In the genomic region with DNA sequence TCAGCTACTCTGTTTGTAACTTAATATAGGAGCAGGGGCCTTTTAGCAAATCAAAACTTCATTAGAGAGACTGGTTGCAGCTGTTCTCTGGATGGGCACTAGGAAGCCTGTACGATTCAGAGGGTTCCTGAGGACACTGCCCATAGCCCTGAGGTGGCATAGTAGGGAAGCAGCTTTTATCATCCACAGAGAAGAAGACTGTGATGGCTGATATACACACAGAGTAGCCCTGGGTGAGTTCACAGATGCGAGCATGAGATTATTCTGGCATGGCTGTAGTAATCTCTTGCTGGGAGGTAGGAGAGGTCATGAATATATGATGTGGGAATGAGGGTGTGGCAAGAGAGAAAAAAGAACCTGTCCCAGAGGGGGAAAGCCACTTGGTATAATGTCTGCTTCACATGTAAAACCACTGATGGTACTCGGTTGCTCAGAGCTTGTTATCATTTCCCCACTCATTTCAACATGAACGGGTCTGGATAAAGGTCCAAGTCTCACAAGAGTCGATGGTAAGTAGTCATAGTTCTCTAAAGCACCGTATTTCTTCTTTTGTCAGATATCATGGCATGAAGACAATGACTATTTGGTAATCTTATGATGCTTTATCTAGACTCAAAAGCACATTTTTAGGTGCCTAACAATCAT, we compare ENCODE assay signal across 12 cellular contexts. TPM values are rescaled to one million over a fixed set of nuclear protein-coding genes. Genes with fewer than 3 reads are reported as not detected.
DNase-seq lines count a peak whose midpoint lies in the region; ATAC-seq and TF ChIP-seq lines count a peak whose summit lies in the region.
"Had no signal": no experiment of that assay in that cellular context is flagged by ENCODE, and none has a peak within 500 bp of the region (broad histone marks: within the 10 kb centered on the region; RNA-seq: fewer than 3 reads in every experiment).

No MANE protein-coding gene starts in this region.

- H3K4me3 ChIP-seq in left lung (no peak overlapping the region), MM.1S (ENCODE audit: low read length) (no peak overlapping the region)
- H3K4me3 ChIP-seq: A549, cardiac muscle cell, prostate gland had no signal

- H3K27ac ChIP-seq in left lung (no peak overlapping the region), MM.1S (ENCODE audit: low read length) (no peak overlapping the region)
- H3K27ac ChIP-seq: A549, prostate gland had no signal

- H3K36me3 ChIP-seq in left lung, result peaks cover 0 to 11% of the 10 kb centered on the region in 2 donors
- no peaks in the 10 kb centered on the region for H3K36me3 ChIP-seq in MM.1S (replicated peaks; ENCODE audit: insufficient read depth, low read length)
- H3K36me3 ChIP-seq: cardiac muscle cell, prostate gland had no signal

- no peaks in the 10 kb centered on the region for H4K20me1 ChIP-seq in MM.1S (ENCODE audit: insufficient read depth, low read length)

- H3F3A ChIP-seq in MM.1S (ENCODE audit: insufficient read depth, low read length), result no peaks in the 10 kb centered on the region

- DNase-seq in NCI-H2227 (lab: John Stamatoyannopoulos, UW; ENCODE audit: unreplicated experiment) (peak; percentile 15), NCI-H2227 treated with DMSO at 0.1 percent for 48 hours (lab: John Stamatoyannopoulos, UW) (no peak), amniotic epithelial cell (ENCODE audit: low read depth) (peak; percentile 79), left kidney (ENCODE audit: low read depth, low spot score) (peak; percentile 61), left lung (no peak), MM.1S (no peak)
- no peak for DNase-seq in stimulated activated effector memory CD8-positive, alpha-beta T cell treated with anti-CD3 and anti-CD28 coated beads, Interleukin-12 subunit alpha, Interleukin-12 subunit beta, amount 100 ng/mL, for 72 hours (ENCODE audit: low spot score in 2 of 2)
- DNase-seq: activated CD8-positive, alpha-beta memory T cell treated with anti-CD3 and anti-CD28 coated beads for 24 hours had no signal

- no peak overlapping the region for H3K4me3 Mint-ChIP-seq in stimulated activated effector memory CD8-positive, alpha-beta T cell treated with anti-CD3 and anti-CD28 coated beads, Interleukin-12 subunit alpha, Interleukin-12 subunit beta, amount 100 ng/mL, for 72 hours

- H3K79me2 ChIP-seq in MM.1S (ENCODE audit: low read length), result no peaks in the 10 kb centered on the region

- H3K27me3 ChIP-seq in left lung, result no peaks in the 10 kb centered on the region
- H3K27me3 ChIP-seq in MM.1S (replicated peaks; ENCODE audit: insufficient read depth, low read length), result no peaks in the 10 kb centered on the region
- H3K27me3 ChIP-seq: cardiac muscle cell had no signal

- no peaks in the 10 kb centered on the region for H3K9me3 Mint-ChIP-seq in stimulated activated effector memory CD8-positive, alpha-beta T cell treated with anti-CD3 and anti-CD28 coated beads, Interleukin-12 subunit alpha, Interleukin-12 subunit beta, amount 100 ng/mL, for 72 hours

- H3K4me1 Mint-ChIP-seq in stimulated activated effector memory CD8-positive, alpha-beta T cell treated with anti-CD3 and anti-CD28 coated beads, Interleukin-12 subunit alpha, Interleukin-12 subunit beta, amount 100 ng/mL, for 72 hours, result peaks cover 7% of the 10 kb centered on the region

- intact Hi-C loops in left lung (cut with DNase I), result no loop called here

- peaks cover 60% of the 10 kb centered on the region for H3K36me3 Mint-ChIP-seq in stimulated activated effector memory CD8-positive, alpha-beta T cell treated with anti-CD3 and anti-CD28 coated beads, Interleukin-12 subunit alpha, Interleukin-12 subunit beta, amount 100 ng/mL, for 72 hours

- H3K27ac Mint-ChIP-seq in stimulated activated effector memory CD8-positive, alpha-beta T cell treated with anti-CD3 and anti-CD28 coated beads, Interleukin-12 subunit alpha, Interleukin-12 subunit beta, amount 100 ng/mL, for 72 hours, result peak overlapping the region; percentile 40

- TF ChIP-seq CTCF in left lung (IDR thresholded peaks at IDR 0.05), result no peak
- no peak for TF ChIP-seq CTCF in MM.1S (IDR thresholded peaks at IDR 0.05; ENCODE audit: low read length)

- ATAC-seq in stimulated activated effector memory CD8-positive, alpha-beta T cell treated with anti-CD3 and anti-CD28 coated beads, Interleukin-12 subunit alpha, Interleukin-12 subunit beta, amount 100 ng/mL, for 72 hours, result no peak
- ATAC-seq in left lung (no peak), HG03196 (IDR thresholded peaks at IDR 0.05; ENCODE audit: unreplicated experiment) (no peak)
- ATAC-seq: A549 had no signal

- H2AFZ ChIP-seq in MM.1S (ENCODE audit: low read length), result no peak overlapping the region

- H3K9me3 ChIP-seq in left lung, result no peaks in the 10 kb centered on the region
- H3K9me3 ChIP-seq in MM.1S (replicated peaks; ENCODE audit: insufficient read depth, low read length), result no peaks in the 10 kb centered on the region
- H3K9me3 ChIP-seq: A549, prostate gland had no signal

- H3K9me2 ChIP-seq in MM.1S (replicated peaks; ENCODE audit: insufficient read depth, low read length), result no peaks in the 10 kb centered on the region

- H3K9ac ChIP-seq in MM.1S (ENCODE audit: low read length), result no peak overlapping the region

- H3K4me1 ChIP-seq in left lung, result peaks cover 0 to 6% of the 10 kb centered on the region in 2 donors
- H3K4me1 ChIP-seq in MM.1S (ENCODE audit: low read length), result no peaks in the 10 kb centered on the region
- H3K4me1 ChIP-seq: A549, prostate gland had no signal

- no peak overlapping the region for H3K4me2 ChIP-seq in MM.1S (ENCODE audit: low read depth, low read length)
- H3K4me2 ChIP-seq: A549 had no signal

RNA-seq across cellular contexts. Expression of a gene that starts 51.9 kb away (rescaled TPM):
- total RNA-seq in left lung, result 100 to 1,000 TPM; 167 to 215 TPM

Comparison
In these comparisons a context has a peak if more than half of its experiments do, and no peak if none do; other contexts are left out.
1. DNase-seq: peak in NCI-H2227 (single experiment), amniotic epithelial cell (single experiment) and left kidney (single experiment); none in NCI-H2227 treated with DMSO at 0.1 percent for 48 hours (single experiment), stimulated activated effector memory CD8-positive, alpha-beta T cell treated with anti-CD3 and anti-CD28 coated beads, Interleukin-12 subunit alpha, Interleukin-12 subunit beta, amount 100 ng/mL, for 72 hours (0 of 2), left lung (0 of 2) and MM.1S (single experiment).